11 cellular contexts compared by ENCODE assay signal in the genomic region with DNA sequence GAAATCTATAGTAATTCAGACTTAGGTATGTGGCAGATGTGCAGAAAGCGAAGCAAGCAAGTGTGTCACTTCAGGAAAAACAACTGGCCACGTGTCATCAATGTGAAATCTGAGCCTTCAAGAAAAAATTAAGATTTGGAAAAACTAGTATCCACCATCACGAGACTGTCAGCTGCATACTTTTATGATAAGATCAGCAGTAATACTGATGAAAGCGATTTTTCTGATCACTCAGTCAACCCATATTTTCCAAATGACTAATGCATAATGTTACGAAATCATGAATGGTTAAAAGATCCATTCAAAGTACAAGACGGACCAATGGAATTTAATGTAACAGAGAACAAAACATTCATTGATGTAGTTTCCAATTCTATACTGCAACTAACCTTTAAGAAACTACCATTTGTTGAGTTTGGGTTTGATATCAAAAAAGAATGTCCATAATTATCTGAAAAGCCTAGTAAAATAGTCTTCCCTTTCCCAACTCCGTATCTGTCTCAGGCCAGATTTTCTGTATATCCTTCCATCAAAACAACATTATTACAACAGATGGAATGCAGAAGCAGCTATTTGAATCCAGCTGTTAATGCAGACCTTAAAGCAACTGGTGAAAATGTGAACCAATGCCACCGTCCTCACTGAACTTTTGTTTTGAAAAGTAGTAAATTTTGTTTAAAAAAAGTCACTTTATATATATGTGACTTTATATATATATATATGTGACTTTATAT. TPM values are rescaled to one million over a fixed set of nuclear protein-coding genes. Genes with fewer than 3 reads are reported as not detected.
DNase-seq lines count a peak whose midpoint lies in the region; ATAC-seq, FAIRE-seq and TF ChIP-seq lines count a peak whose summit lies in the region.
"Had no signal": no experiment of that assay in that cellular context is flagged by ENCODE, and none has a peak within 500 bp of the region (broad histone marks: within the 10 kb centered on the region; RNA-seq: fewer than 3 reads in every experiment).

No MANE protein-coding gene starts in this region.

- peak; percentile 41 for FAIRE-seq in pancreas (lab: Jason Lieb, UNC)

- no peaks in the 10 kb centered on the region for H3K9me3 ChIP-seq in pancreas
- H3K9me3 ChIP-seq: prostate gland had no signal

- WGBS in pancreas, 2 donors: 53 to 58% methylated on average over 8 of the region's 8 CpGs

- no peak for TF ChIP-seq CTCF in pancreas (IDR thresholded peaks at IDR 0.05)

- intact Hi-C loops in pancreas (cut with DNase I): no loop called here

- DNase-seq in AG20443 (ENCODE audit: low spot score): peak; percentile 70
- peak; percentile 41 for DNase-seq in NCI-H460 (ENCODE audit: extremely low read depth, low read depth)
- DNase-seq in epithelial cell of prostate (ENCODE audit: low read depth, low spot score): peak; percentile 45
- no peak for DNase-seq in pancreas
- DNase-seq in H4 (ENCODE audit: low spot score): no peak
- DNase-seq in NCI-H1436 treated with DMSO at 0.1 percent for 48 hours (lab: John Stamatoyannopoulos, UW): no peak
- DNase-seq in activated T-cell treated with anti-CD3 and anti-CD28 coated beads, Interleukin-2, amount 50 U/mL, for 48 hours: no peak
- DNase-seq: activated effector memory CD4-positive, alpha-beta T cell treated with Interleukin-2 at 50 U/mL for 16 hours; DMS79 treated with DMSO at 0.1 percent for 48 hours had no signal

- peak; percentile 46 to 64 (median 49) for ATAC-seq in pancreas
- ATAC-seq in GM18868 (IDR thresholded peaks at IDR 0.05; ENCODE audit: unreplicated experiment): no peak

- no peak overlapping the region for H3K4me3 ChIP-seq in pancreas
- H3K4me3 ChIP-seq: prostate gland had no signal

- peaks cover 0 to 24% (median 12%) of the 10 kb centered on the region in 3 donors for H3K36me3 ChIP-seq in pancreas
- H3K36me3 ChIP-seq: prostate gland had no signal

- peak overlapping the region; percentile 66 for H3K27ac ChIP-seq in epithelial cell of prostate
- peak overlapping the region in 2 of 4 donors; percentile 18 to 47 for H3K27ac ChIP-seq in pancreas
- H3K27ac ChIP-seq: prostate gland had no signal

- no peaks in the 10 kb centered on the region for H3K4me1 ChIP-seq in pancreas
- H3K4me1 ChIP-seq: prostate gland had no signal

- H3K27me3 ChIP-seq in pancreas: no peaks in the 10 kb centered on the region

RNA-seq across cellular contexts. Expression of gene BCL2, which starts 17.0 kb away (rescaled TPM):
- total RNA-seq in NCI-H460 (2014; rRNA removed; shearing (Covaris generic)): 12.2 and 12.3 TPM in 2 replicates
- polyA plus RNA-seq in NCI-H460 (2014; cell fraction: nucleus; rRNA removed): 8.3 and 14.7 TPM in 2 replicates
- total RNA-seq in pancreas: 1 to 10 TPM; 3.2 to 9.0 (median 4.5) TPM
- 1 to 10 TPM; 1.9 to 2.0 TPM for polyA plus RNA-seq in pancreas
- total RNA-seq in H4 (2014; rRNA removed; shearing (Covaris generic)): 2.7 and 2.9 TPM in 2 replicates

RNA-seq across cellular contexts. Expression of gene KDSR, which starts 30.5 kb away (rescaled TPM):
- 29.8 and 30.7 TPM in 2 replicates for total RNA-seq in NCI-H460 (2014; rRNA removed; shearing (Covaris generic))
- polyA plus RNA-seq in NCI-H460 (2014; cell fraction: nucleus; rRNA removed): 32.4 and 39.0 TPM in 2 replicates
- 10 to 100 TPM; 18.0 to 37.2 (median 23.3) TPM for total RNA-seq in pancreas
- 10 to 100 TPM in 1 of 2 donors, 1 to 10 TPM in 1; 4.8 to 12.4 TPM for polyA plus RNA-seq in pancreas
- total RNA-seq in H4 (2014; rRNA removed; shearing (Covaris generic)): 29.1 and 32.0 TPM in 2 replicates

Comparison
In these comparisons a context has a peak if more than half of its experiments do, and no peak if none do; other contexts are left out.
1. DNase-seq: peak in AG20443 (single experiment), NCI-H460 (single experiment) and epithelial cell of prostate (single experiment); none in pancreas (0 of 6), H4 (single experiment), NCI-H1436 treated with DMSO at 0.1 percent for 48 hours (single experiment) and activated T-cell treated with anti-CD3 and anti-CD28 coated beads, Interleukin-2, amount 50 U/mL, for 48 hours (0 of 2).